In genomic region chr10:2633630-2634029, GRCh38 we compare ENCODE assay signal across 24 cellular contexts.
"Had no signal": no experiment of that assay in that cellular context is flagged by ENCODE, and none has a peak within 500 bp of the region (broad histone marks: within the 10 kb centered on the region; RNA-seq: fewer than 3 reads in every experiment).

No MANE protein-coding gene starts in this region.

- DNase-seq: dermis blood vessel endothelial cell; dorsolateral prefrontal cortex; effector CD4-positive, alpha-beta T cell; effector memory CD4-positive, alpha-beta T cell; esophagus squamous epithelium; foreskin fibroblast; foreskin melanocyte; gastrocnemius medialis; glutamatergic neuron; head of caudate nucleus; heart right ventricle; hippocampal formation; left cardiac atrium; left lung; left ventricle myocardium superior; lower lobe of right lung; mesenchymal stem cell; midbrain; naive thymus-derived CD4-positive, alpha-beta T cell had no signal

- FAIRE-seq: colon, endothelial cell of umbilical vein, islet of Langerhans, keratinocyte had no signal

- H3K27ac Mint-ChIP-seq: naive thymus-derived CD4-positive, alpha-beta T cell had no signal

- H3K27me3 ChIP-seq: gastrocnemius medialis had no signal

- H3K4me3 ChIP-seq: coronary artery, dorsolateral prefrontal cortex, esophagus squamous epithelium, gastrocnemius medialis, heart right ventricle, left lung, lower lobe of right lung had no signal

- H3K36me3 Mint-ChIP-seq: naive thymus-derived CD4-positive, alpha-beta T cell had no signal

- H3K27ac ChIP-seq: coronary artery, dorsolateral prefrontal cortex, esophagus squamous epithelium, gastrocnemius medialis, heart right ventricle, left lung, lower lobe of right lung had no signal

- H3K4me3 Mint-ChIP-seq: naive thymus-derived CD4-positive, alpha-beta T cell had no signal

- H3K4me1 Mint-ChIP-seq: naive thymus-derived CD4-positive, alpha-beta T cell had no signal

- H3K36me3 ChIP-seq: esophagus squamous epithelium, gastrocnemius medialis, heart right ventricle, left lung, lower lobe of right lung had no signal

- H3K4me1 ChIP-seq: esophagus squamous epithelium, gastrocnemius medialis, heart right ventricle, left lung, lower lobe of right lung had no signal

- H3K9me3 ChIP-seq: esophagus squamous epithelium, gastrocnemius medialis, heart right ventricle, left lung, lower lobe of right lung had no signal
